In the genomic region with DNA sequence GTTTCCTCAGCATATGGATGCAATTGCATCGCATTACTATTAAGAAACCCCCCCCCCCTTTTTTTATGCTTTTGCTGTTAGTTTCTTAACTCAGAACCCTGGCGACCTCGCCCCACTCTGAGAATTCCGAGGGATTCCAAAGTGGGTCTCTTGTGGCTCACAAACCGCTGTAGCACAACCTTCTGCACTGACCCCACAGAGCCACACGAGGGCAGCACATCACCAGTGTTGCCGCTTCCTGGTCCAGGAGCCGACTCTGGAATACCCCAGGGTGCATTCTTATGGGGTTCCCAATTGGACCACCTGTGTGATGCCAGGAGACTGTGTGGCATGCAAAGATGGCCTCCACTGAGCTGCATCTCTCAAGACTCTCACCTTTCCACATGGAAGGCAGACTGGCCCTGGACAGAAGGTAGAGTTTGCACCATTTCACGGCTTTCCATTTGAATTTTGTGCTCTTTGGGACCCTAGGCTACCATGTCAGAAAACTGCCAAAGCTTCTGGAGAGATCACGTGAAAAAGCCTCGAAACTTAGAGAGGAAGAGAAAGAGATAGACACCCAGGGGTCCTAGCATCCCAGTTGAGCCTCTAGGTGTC, we compare ENCODE assay signal across 9 cellular contexts.
DNase-seq lines count a peak whose midpoint lies in the region; ATAC-seq, FAIRE-seq and TF ChIP-seq lines count a peak whose summit lies in the region.
"Had no signal": no experiment of that assay in that cellular context is flagged by ENCODE, and none has a peak within 500 bp of the region (broad histone marks: within the 10 kb centered on the region; RNA-seq: fewer than 3 reads in every experiment).

No MANE protein-coding gene starts in this region.

- no CpG with 5 or more reads among the region's 11 CpGs for WGBS in mesendoderm (ENCODE audit: extremely low coverage, insufficient coverage, low lambda C conversion rate)

- H3K4me1 Mint-ChIP-seq in stimulated activated naive B cell treated with anti-CD40 and anti-IgM and Interleukin-4, amounts not matched to agents 10 μg/mL and 1 μg/mL and 100 μg/mL, for 72 hours = no peaks in the 10 kb centered on the region

- no peak overlapping the region for H3K23ac ChIP-seq in mesendoderm (ENCODE audit: low read length)

- H3K79me2 ChIP-seq in mesendoderm (ENCODE audit: control insufficient read depth, insufficient read depth, low read length) = no peaks in the 10 kb centered on the region

- no peak for FAIRE-seq in bronchial epithelial cell (lab: Jason Lieb, UNC)
- FAIRE-seq: endometrium had no signal

- peaks cover 11 to 12% of the 10 kb centered on the region in 2 donors for H3K27me3 Mint-ChIP-seq in stimulated activated naive B cell treated with anti-CD40 and anti-IgM and Interleukin-4, amounts not matched to agents 10 μg/mL and 1 μg/mL and 100 μg/mL, for 72 hours

- no peak overlapping the region for H2BK5ac ChIP-seq in mesendoderm (ENCODE audit: low read length)

- no peak overlapping the region for H2AK5ac ChIP-seq in mesendoderm (ENCODE audit: low read length)

- no peak overlapping the region for H3K18ac ChIP-seq in mesendoderm (ENCODE audit: low read length)

- DNase-seq in A172 (ENCODE audit: low spot score) (peak; percentile 37), ELF-1 (ENCODE audit: low read depth, low spot score) (peak; percentile 74), NCI-H2227 (lab: John Stamatoyannopoulos, UW; ENCODE audit: unreplicated experiment) (peak; percentile 54), bronchial epithelial cell (ENCODE audit: low read depth) (peak; percentile 6), mesendoderm (peak; percentile 69)
- DNase-seq in stimulated activated naive B cell treated with anti-CD40 and anti-IgM and Interleukin-4, amounts not matched to agents 10 μg/mL and 1 μg/mL and 100 μg/mL, for 72 hours = no peak

- H3K56ac ChIP-seq in mesendoderm (ENCODE audit: low read length) = no peak overlapping the region

- no peaks in the 10 kb centered on the region for H3K36me3 Mint-ChIP-seq in stimulated activated naive B cell treated with anti-CD40 and anti-IgM and Interleukin-4, amounts not matched to agents 10 μg/mL and 1 μg/mL and 100 μg/mL, for 72 hours

- no peak overlapping the region for H3K4me2 ChIP-seq in mesendoderm (ENCODE audit: low read length)

- H4K8ac ChIP-seq in mesendoderm (ENCODE audit: low read depth, low read length) = no peak overlapping the region

- ATAC-seq in GM19463 (IDR thresholded peaks at IDR 0.05; ENCODE audit: unreplicated experiment) (no peak), HG02973 (IDR thresholded peaks at IDR 0.05; ENCODE audit: unreplicated experiment) (no peak)
- ATAC-seq in stimulated activated naive B cell treated with anti-CD40 and anti-IgM and Interleukin-4, amounts not matched to agents 10 μg/mL and 1 μg/mL and 100 μg/mL, for 72 hours (replicated peaks) = no peak

- H3K36me3 ChIP-seq in bronchial epithelial cell (ENCODE audit: control insufficient read depth, insufficient read depth, low read length) (no peaks in the 10 kb centered on the region), mesendoderm (ENCODE audit: control insufficient read depth, insufficient read depth, low read length) (no peaks in the 10 kb centered on the region)

- no peaks in the 10 kb centered on the region for H3K4me1 ChIP-seq in mesendoderm (ENCODE audit: control insufficient read depth, low read depth, low read length)

- no peak overlapping the region for H3K27ac Mint-ChIP-seq in stimulated activated naive B cell treated with anti-CD40 and anti-IgM and Interleukin-4, amounts not matched to agents 10 μg/mL and 1 μg/mL and 100 μg/mL, for 72 hours

- no peak overlapping the region for H3K27ac ChIP-seq in mesendoderm (ENCODE audit: low read depth, low read length)

- H3K27me3 ChIP-seq in bronchial epithelial cell (ENCODE audit: control insufficient read depth, insufficient read depth, low read length) (no peaks in the 10 kb centered on the region), mesendoderm (ENCODE audit: insufficient read depth, low read length, poor library complexity) (no peaks in the 10 kb centered on the region)

- no peak overlapping the region for H3K4me3 ChIP-seq in bronchial epithelial cell (ENCODE audit: low read depth, low read length)
- no peak overlapping the region for H3K4me3 ChIP-seq in mesendoderm (ENCODE audit: low read length)

- H3K4me3 Mint-ChIP-seq in stimulated activated naive B cell treated with anti-CD40 and anti-IgM and Interleukin-4, amounts not matched to agents 10 μg/mL and 1 μg/mL and 100 μg/mL, for 72 hours = no peak overlapping the region

- no peak overlapping the region for H2BK15ac ChIP-seq in mesendoderm (replicated peaks; ENCODE audit: low read depth)

- H3K9me3 Mint-ChIP-seq in stimulated activated naive B cell treated with anti-CD40 and anti-IgM and Interleukin-4, amounts not matched to agents 10 μg/mL and 1 μg/mL and 100 μg/mL, for 72 hours = peaks cover 3% of the 10 kb centered on the region in 2 donors

- no peak overlapping the region for H3K9ac ChIP-seq in mesendoderm (ENCODE audit: low read length)

- H2BK120ac ChIP-seq in mesendoderm (ENCODE audit: low read depth, low read length) = no peak overlapping the region

- H4K5ac ChIP-seq in mesendoderm (ENCODE audit: low read length) = no peak overlapping the region

- H3K79me1 ChIP-seq in mesendoderm (ENCODE audit: low read length) = no peaks in the 10 kb centered on the region

- no peak overlapping the region for H3K4ac ChIP-seq in mesendoderm (ENCODE audit: low read depth, low read length)

- peak; percentile 80 for TF ChIP-seq CTCF in bronchial epithelial cell (IDR thresholded peaks at IDR 0.05; ENCODE audit: insufficient read depth, low read length, severe bottlenecking)
